ENCODE assay signal across 8 cellular contexts in genomic region chrX:49291615-49292337, GRCh38. TPM values are rescaled to one million over a fixed set of nuclear protein-coding genes. Genes with fewer than 3 reads are reported as not detected.
DNase-seq lines count a peak whose midpoint lies in the region; ATAC-seq and TF ChIP-seq lines count a peak whose summit lies in the region.

No MANE protein-coding gene starts in this region.

- CTCF ChIA-PET in CD8-positive, alpha-beta T cell (lab: Charles Lee): interaction anchor here (0.7 to 1.6 kb wide), 7 partner anchors 18 to 462 kb away, joined by 3 to 6 read pairs (median 4); no protein-coding TSS in a partner anchor

- no peaks in the 10 kb centered on the region for H3K36me3 Mint-ChIP-seq in CD8-positive, alpha-beta T cell
- H3K36me3 Mint-ChIP-seq in nephron (ENCODE audit: low read depth): no peaks in the 10 kb centered on the region

- peaks cover 27% of the 10 kb centered on the region for H3K4me1 Mint-ChIP-seq in CD8-positive, alpha-beta T cell (ENCODE audit: low read depth)
- no peaks in the 10 kb centered on the region for H3K4me1 Mint-ChIP-seq in nephron

- no peak for TF ChIP-seq POLR2A in testis (IDR thresholded peaks at IDR 0.05)

- no peaks in the 10 kb centered on the region for H3K36me3 ChIP-seq in CD8-positive, alpha-beta T cell (ENCODE audit: insufficient read depth, low read length)
- no peaks in the 10 kb centered on the region for H3K36me3 ChIP-seq in testis (ENCODE audit: low read depth, missing control alignments)

- no peak overlapping the region for H3K27ac Mint-ChIP-seq in CD8-positive, alpha-beta T cell
- H3K27ac Mint-ChIP-seq in nephron: peak overlapping the region in 2 of 3 experiments; percentile 10 to 58

- DNase-seq in CD8-positive, alpha-beta T cell: peak; percentile 27 to 75 (median 68)
- DNase-seq in NCI-H748 (lab: John Stamatoyannopoulos, UW; ENCODE audit: unreplicated experiment) (peak; percentile 19), testis (peak; percentile 74)
- DNase-seq in activated CD8-positive, alpha-beta memory T cell treated with anti-CD3 and anti-CD28 coated beads for 48 hours (ENCODE audit: low read depth in 2 of 3, low spot score in 2 of 3): peak in 2 of 3 experiments; percentile 51 to 65

- H3K4me3 Mint-ChIP-seq in CD8-positive, alpha-beta T cell: no peak overlapping the region
- H3K4me3 Mint-ChIP-seq in nephron: no peak overlapping the region

- intact Hi-C loops in CD8-positive, alpha-beta T cell (cut with DNase I, micrococcal nuclease): loop anchor here (1.0 to 5.0 kb wide), 2 partner anchors 346 to 463 kb away; no protein-coding TSS in a partner anchor
- intact Hi-C loops in testis (cut with DNase I; ENCODE audit: low total_unique reads): no loop called here

- no peak overlapping the region for H3K4me3 ChIP-seq in CD8-positive, alpha-beta T cell (ENCODE audit: low read depth, low read length)
- no peak overlapping the region for H3K4me3 ChIP-seq in testis

- H3K4me1 ChIP-seq in CD8-positive, alpha-beta T cell (ENCODE audit: insufficient read depth, low read length): peaks cover 34% of the 10 kb centered on the region
- no peaks in the 10 kb centered on the region for H3K4me1 ChIP-seq in testis

- POLR2A ChIA-PET in CD8-positive, alpha-beta T cell (lab: Charles Lee): no interaction called here

- no peaks in the 10 kb centered on the region for H3K9me3 Mint-ChIP-seq in CD8-positive, alpha-beta T cell
- peaks cover 15% of the 10 kb centered on the region for H3K9me3 Mint-ChIP-seq in nephron

- H3K27me3 ChIP-seq in CD8-positive, alpha-beta T cell (ENCODE audit: insufficient read depth, low read length): no peaks in the 10 kb centered on the region
- no peaks in the 10 kb centered on the region for H3K27me3 ChIP-seq in testis

- peak; percentile 87 for ATAC-seq in CD8-positive, alpha-beta T cell
- ATAC-seq in GM21723 (IDR thresholded peaks at IDR 0.05; ENCODE audit: unreplicated experiment) (peak; percentile 74), esophagus mucosa (peak; percentile 74), GM19467 (IDR thresholded peaks at IDR 0.05; ENCODE audit: unreplicated experiment) (no peak)

- 37 to 47% methylated on average over 5 to 9 of the region's 11 CpGs for WGBS in testis, 2 donors

- H3K9me3 ChIP-seq in CD8-positive, alpha-beta T cell (ENCODE audit: low read length): no peaks in the 10 kb centered on the region
- H3K9me3 ChIP-seq in testis: no peaks in the 10 kb centered on the region

- peak; percentile 37 for TF ChIP-seq CTCF in CD8-positive, alpha-beta T cell (IDR thresholded peaks at IDR 0.05)
- TF ChIP-seq CTCF in nephron (IDR thresholded peaks at IDR 0.05; ENCODE audit: unreplicated experiment in 3 of 3) (peak; percentile 47 to 55 (median 48)), testis (IDR thresholded peaks at IDR 0.05) (peak; percentile 48 to 56 (median 50))

- no peak overlapping the region for H3K27ac ChIP-seq in CD8-positive, alpha-beta T cell (ENCODE audit: low read depth, low read length)
- no peak overlapping the region for H3K27ac ChIP-seq in testis

- H3K27me3 Mint-ChIP-seq in CD8-positive, alpha-beta T cell (ENCODE audit: low read depth): no peaks in the 10 kb centered on the region
- no peaks in the 10 kb centered on the region for H3K27me3 Mint-ChIP-seq in nephron (ENCODE audit: low read depth)

RNA-seq across cellular contexts. Expression of gene GAGE10, which starts 11.7 kb away (rescaled TPM):
- not detected for total RNA-seq in CD8-positive, alpha-beta T cell
- not detected for total RNA-seq in esophagus mucosa
- not detected for total RNA-seq in testis
- polyA plus RNA-seq in testis (ENCODE audit: insufficient read depth, low read depth, low replicate concordance): not detected

RNA-seq across cellular contexts. Expression of gene PPP1R3F, which starts 22.2 kb away (rescaled TPM):
- total RNA-seq in CD8-positive, alpha-beta T cell: 1 to 10 TPM; 4.8 to 6.1 TPM
- total RNA-seq in esophagus mucosa: 3.4 TPM
- 10 to 100 TPM; 17.6 to 18.0 TPM for total RNA-seq in testis
- polyA plus RNA-seq in testis (ENCODE audit: insufficient read depth, low read depth, low replicate concordance): 7.6 TPM

RNA-seq across cellular contexts. Expression of gene FOXP3, which starts 27.3 kb away (rescaled TPM):
- total RNA-seq in CD8-positive, alpha-beta T cell: under 1 TPM; 0.67 to 0.71 TPM
- total RNA-seq in esophagus mucosa (0.76 TPM), testis (1 to 10 TPM; 1.1 to 2.5 TPM)
- 2.2 TPM for polyA plus RNA-seq in testis (ENCODE audit: insufficient read depth, low read depth, low replicate concordance)

RNA-seq across cellular contexts. Expression of gene GAGE12J, which starts 30.1 kb away (rescaled TPM):
- total RNA-seq in CD8-positive, alpha-beta T cell: not detected
- total RNA-seq in esophagus mucosa (not detected), testis (1 to 10 TPM in 1 of 2 donors, not detected in 1; 8.5 TPM)
- polyA plus RNA-seq in testis (ENCODE audit: insufficient read depth, low read depth, low replicate concordance): 14.2 TPM

RNA-seq across cellular contexts. Expression of gene GAGE13, which starts 39.6 kb away (rescaled TPM):
- not detected for total RNA-seq in CD8-positive, alpha-beta T cell
- total RNA-seq in esophagus mucosa: not detected
- total RNA-seq in testis: 1 to 10 TPM; 2.0 to 5.1 TPM
- 15.5 TPM for polyA plus RNA-seq in testis (ENCODE audit: insufficient read depth, low read depth, low replicate concordance)

Comparison
In these comparisons a context has a peak if more than half of its experiments do, and no peak if none do; other contexts are left out.
1. DNase-seq: peak in every context shown above with its lines; median percentile 74 in testis; 68 in CD8-positive, alpha-beta T cell; 58 in activated CD8-positive, alpha-beta memory T cell treated with anti-CD3 and anti-CD28 coated beads for 48 hours; 19 in NCI-H748.